Comparison of ENCODE assay signal across 16 cellular contexts in genomic region chr6:107700016-107700335, GRCh38.
"Had no signal": no experiment of that assay in that cellular context is flagged by ENCODE, and none has a peak within 500 bp of the region (broad histone marks: within the 10 kb centered on the region; RNA-seq: fewer than 3 reads in every experiment).

No MANE protein-coding gene starts in this region.

- H3K9me3 Mint-ChIP-seq: activated CD4-positive, alpha-beta T cell treated with anti-CD3 and anti-CD28 coated beads, Interleukin-2, amount 10 ng/mL, durations not matched to agents 7 days and 5 days; memory B cell had no signal

- H2AFZ ChIP-seq: parathyroid adenoma had no signal

- H3K4me3 ChIP-seq: body of pancreas, coronary artery, esophagus muscularis mucosa, thoracic aorta, upper lobe of right lung had no signal

- H3K27ac Mint-ChIP-seq: activated CD4-positive, alpha-beta T cell treated with anti-CD3 and anti-CD28 coated beads, Interleukin-2, amount 10 ng/mL, durations not matched to agents 7 days and 5 days; memory B cell had no signal

- H3K36me3 Mint-ChIP-seq: memory B cell had no signal

- H3K79me2 ChIP-seq: parathyroid adenoma had no signal

- DNase-seq: activated CD4-positive, alpha-beta T cell treated with anti-CD3 and anti-CD28 coated beads, Interleukin-2, amount 10 ng/mL, durations not matched to agents 7 days and 5 days; activated CD8-positive, alpha-beta memory T cell treated with anti-CD3 and anti-CD28 coated beads for 24 hours; body of pancreas; central memory CD4-positive, alpha-beta T cell; hypothalamus; left ventricle myocardium superior; stimulated activated CD4-positive, alpha-beta T cell treated with anti-CD3 and anti-CD28 coated beads, Interleukin-12 subunit alpha, Interleukin-12 subunit beta, amount 100 ng/mL, for 4 hours; stimulated activated CD4-positive, alpha-beta T cell treated with anti-CD3 and anti-CD28 coated beads, Interleukin-2, amount 100 ng/mL, for 24 hours; T-helper 17 cell; upper lobe of right lung had no signal

- H3K27me3 Mint-ChIP-seq: T-helper 17 cell had no signal

- H3K4me1 ChIP-seq: body of pancreas, parathyroid adenoma, upper lobe of right lung had no signal

- H3K9me3 ChIP-seq: body of pancreas, esophagus muscularis mucosa, thoracic aorta, upper lobe of right lung had no signal

- ATAC-seq: body of pancreas, left ventricle myocardium superior, SK-N-SH treated with all-trans-retinoic acid at 6 μM for 48 hours, T-helper 17 cell, upper lobe of right lung had no signal

- H3K27me3 ChIP-seq: body of pancreas, upper lobe of right lung had no signal

- H3K9ac ChIP-seq: parathyroid adenoma had no signal

- H3K27ac ChIP-seq: body of pancreas, coronary artery, esophagus muscularis mucosa, parathyroid adenoma, thoracic aorta, upper lobe of right lung had no signal

- H3K36me3 ChIP-seq: esophagus muscularis mucosa, thoracic aorta, upper lobe of right lung had no signal

- H3K4me3 Mint-ChIP-seq: activated CD4-positive, alpha-beta T cell treated with anti-CD3 and anti-CD28 coated beads, Interleukin-2, amount 10 ng/mL, durations not matched to agents 7 days and 5 days; memory B cell; T-helper 17 cell had no signal
